12 cellular contexts compared by ENCODE assay signal in genomic region chrX:152641996-152642395, GRCh38. TPM values are rescaled to one million over a fixed set of nuclear protein-coding genes. Genes with fewer than 3 reads are reported as not detected.
DNase-seq lines count a peak whose midpoint lies in the region; ATAC-seq and TF ChIP-seq lines count a peak whose summit lies in the region.
"Had no signal": no experiment of that assay in that cellular context is flagged by ENCODE, and none has a peak within 500 bp of the region (broad histone marks: within the 10 kb centered on the region; RNA-seq: fewer than 3 reads in every experiment).

No MANE protein-coding gene starts in this region.

- H3K4me1 ChIP-seq in Panc1 (ENCODE audit: control insufficient read depth, insufficient read depth, low read length) (no peaks in the 10 kb centered on the region), iPS-15b (ENCODE audit: control insufficient read depth, insufficient read depth, low read length) (peaks cover 7% of the 10 kb centered on the region)
- H3K4me1 ChIP-seq: uterus had no signal

- H3K9me3 ChIP-seq in Panc1 (ENCODE audit: control insufficient read depth, insufficient read depth, low read depth, low read length), result no peaks in the 10 kb centered on the region
- H3K9me3 ChIP-seq in iPS-15b (ENCODE audit: control insufficient read depth, insufficient read depth, low read length), result peaks cover 5% of the 10 kb centered on the region
- H3K9me3 ChIP-seq: uterus had no signal

- in situ Hi-C loops in Panc1 (cut with HindIII; ENCODE audit: low pct_unique_long_range_greater_than_20kb, low sequenced_read_pairs), result loop anchor here (25.0 kb wide), 1 partner anchor 170 kb away; no protein-coding TSS in a partner anchor

- H3K36me3 ChIP-seq in Panc1 (ENCODE audit: control insufficient read depth, insufficient read depth, low read length), result no peaks in the 10 kb centered on the region
- H3K36me3 ChIP-seq in iPS-15b (ENCODE audit: control insufficient read depth, insufficient read depth, low read length), result no peaks in the 10 kb centered on the region
- H3K36me3 ChIP-seq: uterus had no signal

- H3K27me3 ChIP-seq in Panc1 (ENCODE audit: control insufficient read depth, insufficient read depth, low read length) (peaks cover 6% of the 10 kb centered on the region), iPS-15b (ENCODE audit: control insufficient read depth, insufficient read depth, low read length) (peaks cover 19% of the 10 kb centered on the region)

- H3K4me3 ChIP-seq in Panc1 (ENCODE audit: low read depth in 2 of 2, low read length in 2 of 2) (no peak overlapping the region), iPS-15b (ENCODE audit: low read depth, low read length) (peak overlapping the region; percentile 32)
- H3K4me3 ChIP-seq: uterus had no signal

- no peak overlapping the region for H3K27ac ChIP-seq in Panc1 (ENCODE audit: low read length)
- H3K27ac ChIP-seq: uterus had no signal

- H3K4me1 Mint-ChIP-seq in immature natural killer cell, result no peaks in the 10 kb centered on the region
- no peaks in the 10 kb centered on the region for H3K4me1 Mint-ChIP-seq in activated T-cell treated with anti-CD3 and anti-CD28 coated beads, Interleukin-2, amount 50 U/mL, for 24 hours (ENCODE audit: low read depth)
- H3K4me1 Mint-ChIP-seq: activated B cell treated with CpG ODN at 0.5 μM for 24 hours had no signal

- peaks cover under 1 to 9% (median 1%) of the 10 kb centered on the region in 3 donors for H3K27me3 Mint-ChIP-seq in immature natural killer cell (ENCODE audit: low read depth in 3 of 3)
- peaks cover 37% of the 10 kb centered on the region for H3K27me3 Mint-ChIP-seq in activated T-cell treated with anti-CD3 and anti-CD28 coated beads, Interleukin-2, amount 50 U/mL, for 24 hours
- H3K27me3 Mint-ChIP-seq: activated B cell treated with CpG ODN at 0.5 μM for 24 hours had no signal

- BruUV-seq in Panc1 (replicated peaks; lab: Mats Ljungman, UMichigan), result no TSS peak

- no peak overlapping the region for H3K27ac Mint-ChIP-seq in immature natural killer cell
- H3K27ac Mint-ChIP-seq in activated T-cell treated with anti-CD3 and anti-CD28 coated beads, Interleukin-2, amount 50 U/mL, for 24 hours, result no peak overlapping the region
- H3K27ac Mint-ChIP-seq: activated B cell treated with CpG ODN at 0.5 μM for 24 hours had no signal

- peak; percentile 13 for DNase-seq in AG20443 (ENCODE audit: low spot score)
- DNase-seq in Panc1 (ENCODE audit: low read depth, low spot score), result no peak
- no peak for DNase-seq in immature natural killer cell
- no peak for DNase-seq in activated T-cell treated with anti-CD3 and anti-CD28 coated beads, Interleukin-2, amount 50 U/mL, for 24 hours
- DNase-seq in activated naive CD4-positive, alpha-beta T cell treated with Interleukin-2 at 50 U/mL for 16 hours, result no peak
- DNase-seq: activated B cell treated with CpG ODN at 0.5 μM for 24 hours, NCI-H1436 treated with DMSO at 0.1 percent for 48 hours, uterus had no signal

- POLR2A ChIA-PET in Panc1 (lab: Charles Lee), result no interaction called here

- CTCF ChIA-PET in Panc1 (lab: Charles Lee), result interaction anchor here (0.5 to 1.5 kb wide), 2 partner anchors 172 to 179 kb away, joined by 3 to 5 read pairs; no protein-coding TSS in a partner anchor

- ATAC-seq in GM21717 (IDR thresholded peaks at IDR 0.05; ENCODE audit: unreplicated experiment) (peak; percentile 70), Panc1 (peak; percentile 67; the same call in 1 of the 2 replicates), GM21447 (IDR thresholded peaks at IDR 0.05; ENCODE audit: unreplicated experiment) (no peak)

- no peak overlapping the region for H3K9ac ChIP-seq in iPS-15b (ENCODE audit: low read depth, low read length)

- no peaks in the 10 kb centered on the region for H3K36me3 Mint-ChIP-seq in immature natural killer cell
- no peaks in the 10 kb centered on the region for H3K36me3 Mint-ChIP-seq in activated T-cell treated with anti-CD3 and anti-CD28 coated beads, Interleukin-2, amount 50 U/mL, for 24 hours (ENCODE audit: low read depth)
- H3K36me3 Mint-ChIP-seq: brain had no signal

- peak; percentile 50 for TF ChIP-seq CTCF in Panc1 (IDR thresholded peaks at IDR 0.05)

- H3K4me3 Mint-ChIP-seq in immature natural killer cell, result no peak overlapping the region
- H3K4me3 Mint-ChIP-seq in activated T-cell treated with anti-CD3 and anti-CD28 coated beads, Interleukin-2, amount 50 U/mL, for 24 hours, result no peak overlapping the region
- H3K4me3 Mint-ChIP-seq: activated B cell treated with CpG ODN at 0.5 μM for 24 hours, brain had no signal

- intact Hi-C loops in Panc1 (cut with micrococcal nuclease; ENCODE audit: unreplicated experiment), result loop anchor here (2.0 kb wide), 1 partner anchor 175 kb away; no protein-coding TSS in a partner anchor

- no peaks in the 10 kb centered on the region for H3K9me3 Mint-ChIP-seq in immature natural killer cell
- H3K9me3 Mint-ChIP-seq in activated T-cell treated with anti-CD3 and anti-CD28 coated beads, Interleukin-2, amount 50 U/mL, for 24 hours, result no peaks in the 10 kb centered on the region
- H3K9me3 Mint-ChIP-seq: activated B cell treated with CpG ODN at 0.5 μM for 24 hours had no signal

RNA-seq across cellular contexts. Expression of gene GABRQ, which starts 4.3 kb away (rescaled TPM):
- 0.03 TPM for total RNA-seq in Panc1 (2021; ENCODE audit: unreplicated experiment)
- not detected for polyA plus RNA-seq in Panc1 (2012; ENCODE audit: insufficient read length)
- not detected for polyA plus RNA-seq in immature natural killer cell
- total RNA-seq: activated B cell treated with CpG ODN at 0.5 μM for 24 hours had no signal

RNA-seq across cellular contexts. Expression of gene MAGEA3, which starts 56.6 kb away (rescaled TPM):
- 0.21 TPM for total RNA-seq in Panc1 (2021; ENCODE audit: unreplicated experiment)
- not detected for polyA plus RNA-seq in Panc1 (2012; ENCODE audit: insufficient read length)
- polyA plus RNA-seq in immature natural killer cell, result not detected
- total RNA-seq: activated B cell treated with CpG ODN at 0.5 μM for 24 hours, uterus had no signal
